In the genomic region with DNA sequence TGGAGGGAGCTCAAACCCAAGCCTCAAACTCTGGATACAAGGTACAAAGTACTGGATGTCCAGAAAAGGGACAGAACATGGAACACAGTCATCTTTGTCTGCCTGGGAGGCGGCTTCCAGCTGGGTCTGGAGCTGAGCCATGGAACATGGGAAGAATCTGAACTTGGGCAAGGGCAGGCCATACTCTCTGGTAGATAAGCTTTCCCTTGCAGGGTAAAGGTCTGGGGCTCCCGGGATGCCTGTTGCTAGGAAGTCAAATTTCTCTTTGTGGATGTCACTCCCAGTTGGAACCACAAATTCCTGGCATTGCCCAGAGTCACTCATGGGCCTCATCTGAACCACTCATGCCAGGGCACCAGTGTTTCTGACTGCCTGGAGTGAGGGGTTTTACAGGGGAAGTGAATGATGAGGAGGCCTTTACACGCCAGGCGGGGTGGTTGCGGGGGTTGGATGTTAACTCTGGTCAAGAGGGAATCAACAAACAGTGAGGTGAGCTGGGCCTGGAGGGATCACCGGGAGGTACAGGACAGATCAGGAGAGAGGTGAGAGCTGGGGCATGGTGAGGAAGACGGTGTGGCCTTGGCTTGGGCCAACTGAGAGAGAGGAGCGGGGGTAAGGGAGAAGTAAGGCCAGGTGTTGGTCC, we compare ENCODE assay signal across 10 cellular contexts. TPM values are rescaled to one million over a fixed set of nuclear protein-coding genes. Genes with fewer than 3 reads are reported as not detected.
DNase-seq lines count a peak whose midpoint lies in the region; FAIRE-seq lines count a peak whose summit lies in the region.
"Had no signal": no experiment of that assay in that cellular context is flagged by ENCODE, and none has a peak within 500 bp of the region (broad histone marks: within the 10 kb centered on the region; RNA-seq: fewer than 3 reads in every experiment).

No MANE protein-coding gene starts in this region.

- 78 to 80% methylated on average over 8 of the region's 8 CpGs for WGBS in GM23248 (ENCODE audit: low coverage in 1 of 2, low lambda C conversion rate in 2 of 2, missing lambda C conversion rate in 2 of 2), 2 experiments

- H3K36me3 ChIP-seq in GM23248 (ENCODE audit: low read depth) = peaks cover 32% of the 10 kb centered on the region

- H3K4me3 ChIP-seq in GM23248 = no peak overlapping the region

- peaks cover 28% of the 10 kb centered on the region for H3K4me1 ChIP-seq in GM23248 (ENCODE audit: insufficient read depth)

- H3K9me2 ChIP-seq in GM23248 (ENCODE audit: insufficient read depth) = no peaks in the 10 kb centered on the region

- peaks cover 25% of the 10 kb centered on the region for H3K79me2 ChIP-seq in GM23248 (ENCODE audit: insufficient read depth)

- no peaks in the 10 kb centered on the region for H3K27me3 ChIP-seq in GM23248 (replicated peaks; ENCODE audit: insufficient read depth)

- DNase-seq in GM23248 (peak; percentile 73), astrocyte of the hippocampus (ENCODE audit: low read depth, low spot score) (peak; percentile 78), hypothalamus (lab: John Stamatoyannopoulos, UW) (peak in 36 of 51 donors; percentile 23 to 85 (median 60)), GDM1 (lab: John Stamatoyannopoulos, UW) (no peak), urothelium cell line (ENCODE audit: low spot score) (no peak), KBM-7 (no peak)
- DNase-seq in stimulated activated CD8-positive, alpha-beta memory T cell treated with anti-CD3 and anti-CD28 coated beads, Interleukin-4, amount 100 ng/mL, for 48 hours = peak; percentile 23
- DNase-seq in activated CD4-positive, CD25-positive, alpha-beta regulatory T cell treated with anti-CD3 and anti-CD28 coated beads, Interleukin-2, amount 50 U/mL, for 72 hours = no peak
- DNase-seq: NCI-H82; stimulated activated CD4-positive, alpha-beta T cell treated with anti-CD3 and anti-CD28 coated beads, Interleukin-4, amount 100 ng/mL, for 1 hour had no signal

- no peak for FAIRE-seq in urothelium cell line (lab: Jason Lieb, UNC)

- no peak overlapping the region for H3K9ac ChIP-seq in GM23248

- peaks cover 14% of the 10 kb centered on the region for H4K20me1 ChIP-seq in GM23248 (ENCODE audit: insufficient read depth)

- H3K27ac ChIP-seq in GM23248 = peak overlapping the region; percentile 55

- peaks cover 61% of the 10 kb centered on the region for H3F3A ChIP-seq in GM23248 (ENCODE audit: insufficient read depth)

- no peak overlapping the region for H2AFZ ChIP-seq in GM23248

- no peaks in the 10 kb centered on the region for H3K9me3 ChIP-seq in GM23248 (ENCODE audit: low read depth)

- H3K4me2 ChIP-seq in GM23248 (ENCODE audit: unreplicated experiment) = no peak overlapping the region

- in situ Hi-C loops in GM23248 (cut with MboI) = no loop called here
- in situ Hi-C loops in KBM-7 (cut with MboI; ENCODE audit: low pct_unique_long_range_greater_than_20kb, low sequenced_read_pairs) = no loop called here

RNA-seq across cellular contexts. Expression of a gene that starts 5.7 kb away (rescaled TPM):
- 393 and 473 TPM in 2 replicates for total RNA-seq in GM23248 (2014; rRNA removed; shearing (Covaris generic))
- polyA plus RNA-seq in GM23248 (2016; fragmentation: Nextera tagmentation; extraction: Ambion mirVana) = 10,305 and 10,611 TPM in 2 replicates

RNA-seq across cellular contexts. Expression of a gene that starts 11.5 kb away (rescaled TPM):
- 4.7 and 5.1 TPM in 2 replicates for total RNA-seq in GM23248 (2014; rRNA removed; shearing (Covaris generic))
- 3.1 and 3.9 TPM in 2 replicates for polyA plus RNA-seq in GM23248 (2016; fragmentation: Nextera tagmentation; extraction: Ambion mirVana)

RNA-seq across cellular contexts. Expression of a gene that starts 44.3 kb away (rescaled TPM):
- 6.6 and 7.5 TPM in 2 replicates for total RNA-seq in GM23248 (2014; rRNA removed; shearing (Covaris generic))
- 2.8 and 3.3 TPM in 2 replicates for polyA plus RNA-seq in GM23248 (2016; fragmentation: Nextera tagmentation; extraction: Ambion mirVana)

Comparison
In these comparisons a context has a peak if more than half of its experiments do, and no peak if none do; other contexts are left out.
1. DNase-seq: peak in GM23248 (single experiment), astrocyte of the hippocampus (single experiment), hypothalamus (36 of 51) and stimulated activated CD8-positive, alpha-beta memory T cell treated with anti-CD3 and anti-CD28 coated beads, Interleukin-4, amount 100 ng/mL, for 48 hours (single experiment); none in GDM1 (single experiment), urothelium cell line (single experiment), KBM-7 (single experiment) and activated CD4-positive, CD25-positive, alpha-beta regulatory T cell treated with anti-CD3 and anti-CD28 coated beads, Interleukin-2, amount 50 U/mL, for 72 hours (single experiment).